In the genomic region with DNA sequence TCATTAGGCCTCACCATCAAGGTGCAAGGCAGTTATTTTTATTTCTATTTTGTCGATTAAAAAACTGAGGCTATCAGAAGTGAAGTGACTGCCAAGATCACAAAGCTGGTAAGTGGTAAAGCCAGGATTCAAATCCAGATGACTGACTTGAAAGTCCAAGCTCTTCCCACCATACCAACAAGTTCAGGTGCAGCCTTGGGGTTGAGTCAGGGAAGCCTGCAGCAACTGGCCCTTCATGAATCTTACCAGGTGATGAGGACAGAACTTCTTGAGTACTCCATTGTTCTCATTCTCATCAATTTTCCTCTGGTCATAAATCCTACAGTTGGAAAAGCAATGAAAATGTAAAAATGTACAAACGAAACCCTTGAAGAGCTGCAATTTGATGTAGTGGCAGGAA, we compare ENCODE assay signal across 35 cellular contexts. TPM values are rescaled to one million over a fixed set of nuclear protein-coding genes. Genes with fewer than 3 reads are reported as not detected.
"Had no signal": no experiment of that assay in that cellular context is flagged by ENCODE, and none has a peak within 500 bp of the region (broad histone marks: within the 10 kb centered on the region; RNA-seq: fewer than 3 reads in every experiment).

No MANE protein-coding gene starts in this region.

- DNase-seq: activated B cell treated with CpG ODN at 0.5 μM for 24 hours; activated CD4-positive, alpha-beta memory T cell treated with anti-CD3 and anti-CD28 coated beads for 36 hours; activated CD4-positive, alpha-beta T cell treated with anti-CD3 and anti-CD28 coated beads for 4 hours; activated CD4-positive, alpha-beta T cell treated with anti-CD3 and anti-CD28 coated beads, Interleukin-2, amount 10 ng/mL, durations not matched to agents 24 days and 14 days; activated CD4-positive, alpha-beta T cell treated with anti-CD3 and anti-CD28 coated beads, Interleukin-2, amount 50 U/mL, for 1 hour; activated CD4-positive, alpha-beta T cell treated with anti-CD3 and anti-CD28 coated beads, Interleukin-2, amount 50 U/mL, for 4 hours; activated CD4-positive, CD25-positive, alpha-beta regulatory T cell treated with anti-CD3 and anti-CD28 coated beads, Interleukin-2, amount 50 U/mL, for 72 hours; activated CD8-positive, alpha-beta memory T cell treated with anti-CD3 and anti-CD28 coated beads, Interleukin-2, amount 50 U/mL, for 4 hours; activated CD8-positive, alpha-beta T cell treated with anti-CD3 and anti-CD28 coated beads for 36 hours; activated effector memory CD4-positive, alpha-beta T cell treated with anti-CD3 and anti-CD28 coated beads, Interleukin-2, amount 50 U/mL, for 16 hours; activated gamma-delta T cell treated with Interleukin-2 at 50 U/mL for 16 hours; activated naive CD4-positive, alpha-beta T cell; activated naive CD4-positive, alpha-beta T cell treated with anti-CD3 and anti-CD28 coated beads for 36 hours; activated naive CD4-positive, alpha-beta T cell treated with anti-CD3 and anti-CD28 coated beads, Interleukin-2, amount 50 U/mL, for 16 hours; activated naive CD8-positive, alpha-beta T cell treated with anti-CD3 and anti-CD28 coated beads for 36 hours; activated T-cell treated with anti-CD3 and anti-CD28 coated beads for 4 hours; activated T-cell treated with anti-CD3 and anti-CD28 coated beads, Interleukin-2, amount 50 U/mL, for 1 hour; activated T-cell treated with anti-CD3 and anti-CD28 coated beads, Interleukin-2, amount 50 U/mL, for 72 hours; amygdala; anterior cingulate cortex; caudate nucleus; SW 1271; T-helper 1 cell; T-helper 2 cell; T-helper 9 cell had no signal

- H3K4me1 Mint-ChIP-seq: activated B cell treated with CpG ODN at 0.5 μM for 24 hours; activated CD4-positive, alpha-beta T cell treated with anti-CD3 and anti-CD28 coated beads, Interleukin-2, amount 10 ng/mL, durations not matched to agents 24 days and 14 days; activated naive CD8-positive, alpha-beta T cell treated with anti-CD3 and anti-CD28 coated beads for 36 hours; activated T-helper 17 cell treated with anti-CD3 and anti-CD28 coated beads, Interleukin-2, amount 50 U/mL, for 72 hours had no signal

- H3K4me3 Mint-ChIP-seq: activated B cell treated with CpG ODN at 0.5 μM for 24 hours; activated CD4-positive, alpha-beta memory T cell treated with anti-CD3 and anti-CD28 coated beads for 36 hours; activated CD4-positive, alpha-beta T cell treated with anti-CD3 and anti-CD28 coated beads, Interleukin-2, amount 10 ng/mL, durations not matched to agents 24 days and 14 days; activated CD8-positive, alpha-beta T cell treated with anti-CD3 and anti-CD28 coated beads for 36 hours; activated naive CD4-positive, alpha-beta T cell treated with anti-CD3 and anti-CD28 coated beads for 36 hours; activated naive CD8-positive, alpha-beta T cell treated with anti-CD3 and anti-CD28 coated beads for 36 hours; activated T-cell treated with anti-CD3 and anti-CD28 coated beads, Interleukin-2, amount 50 U/mL, for 72 hours; activated T-helper 1 cell treated with anti-CD3 and anti-CD28 coated beads, Interleukin-12 subunit alpha, Interleukin-12 subunit beta, Interleukin-2, Interleukin-4 antibody, amounts not matched to agents 30 ng/mL and 10 ng/mL and 1 ng/mL, durations not matched to agents 14 hours and 24 hours and 36 hours; activated T-helper 17 cell treated with anti-CD3 and anti-CD28 coated beads, Interleukin-2, amount 50 U/mL, for 72 hours; brain; T-helper 1 cell treated with Interleukin-12 subunit alpha and Interleukin-12 subunit beta and Interleukin-4 antibody, amounts not matched to agents 30 μg/mL and 1 μg/mL, for 36 hours; T-helper 2 cell treated with Interferon-gamma antibody and Interleukin-4, amounts not matched to agents 5 μg/mL and 100 μg/mL, for 36 hours had no signal

- H3K4me1 ChIP-seq: ascending aorta had no signal

- H3K27me3 Mint-ChIP-seq: activated B cell treated with CpG ODN at 0.5 μM for 24 hours; activated CD4-positive, alpha-beta memory T cell treated with anti-CD3 and anti-CD28 coated beads for 36 hours; activated CD4-positive, alpha-beta T cell treated with anti-CD3 and anti-CD28 coated beads, Interleukin-2, amount 10 ng/mL, durations not matched to agents 24 days and 14 days; activated CD8-positive, alpha-beta T cell treated with anti-CD3 and anti-CD28 coated beads for 36 hours; activated naive CD8-positive, alpha-beta T cell treated with anti-CD3 and anti-CD28 coated beads for 36 hours; activated T-helper 17 cell treated with anti-CD3 and anti-CD28 coated beads, Interleukin-2, amount 50 U/mL, for 72 hours; brain had no signal

- H3K27me3 ChIP-seq: ascending aorta, cardiac muscle cell had no signal

- H3K4me3 ChIP-seq: ascending aorta, cardiac muscle cell had no signal

- H3K9me3 Mint-ChIP-seq: activated B cell treated with CpG ODN at 0.5 μM for 24 hours; activated CD4-positive, alpha-beta memory T cell treated with anti-CD3 and anti-CD28 coated beads for 36 hours; activated CD4-positive, alpha-beta T cell treated with anti-CD3 and anti-CD28 coated beads, Interleukin-2, amount 10 ng/mL, durations not matched to agents 24 days and 14 days; activated CD8-positive, alpha-beta T cell treated with anti-CD3 and anti-CD28 coated beads for 36 hours; activated naive CD4-positive, alpha-beta T cell treated with anti-CD3 and anti-CD28 coated beads for 36 hours; activated naive CD4-positive, alpha-beta T cell treated with anti-CD3 and anti-CD28 coated beads, Interleukin-2, amount 50 U/mL, for 72 hours; activated naive CD8-positive, alpha-beta T cell treated with anti-CD3 and anti-CD28 coated beads for 36 hours; activated T-cell treated with anti-CD3 and anti-CD28 coated beads, Interleukin-2, amount 50 U/mL, for 72 hours; activated T-helper 1 cell treated with anti-CD3 and anti-CD28 coated beads, Interleukin-12 subunit alpha, Interleukin-12 subunit beta, Interleukin-2, Interleukin-4 antibody, amounts not matched to agents 30 ng/mL and 10 ng/mL and 1 ng/mL, durations not matched to agents 14 hours and 24 hours and 36 hours; activated T-helper 17 cell treated with anti-CD3 and anti-CD28 coated beads, Interleukin-2, amount 50 U/mL, for 72 hours; brain; T-helper 1 cell treated with Interleukin-12 subunit alpha and Interleukin-12 subunit beta and Interleukin-4 antibody, amounts not matched to agents 30 μg/mL and 1 μg/mL, for 36 hours; T-helper 2 cell treated with Interferon-gamma antibody and Interleukin-4, amounts not matched to agents 5 μg/mL and 100 μg/mL, for 36 hours had no signal

- H3K27ac ChIP-seq: ascending aorta, cardiac muscle cell, VCaP had no signal

- H3K9me3 ChIP-seq: ascending aorta had no signal

- ATAC-seq: activated CD8-positive, alpha-beta T cell treated with anti-CD3 and anti-CD28 coated beads for 36 hours; activated naive CD4-positive, alpha-beta T cell treated with anti-CD3 and anti-CD28 coated beads, Interleukin-2, amount 50 U/mL, for 72 hours; activated T-cell treated with anti-CD3 and anti-CD28 coated beads, Interleukin-2, amount 50 U/mL, for 72 hours; activated T-helper 17 cell treated with anti-CD3 and anti-CD28 coated beads, Interleukin-2, amount 50 U/mL, for 72 hours had no signal

- H3K27ac Mint-ChIP-seq: activated B cell treated with CpG ODN at 0.5 μM for 24 hours; activated CD4-positive, alpha-beta memory T cell treated with anti-CD3 and anti-CD28 coated beads for 36 hours; activated CD4-positive, alpha-beta T cell treated with anti-CD3 and anti-CD28 coated beads, Interleukin-2, amount 10 ng/mL, durations not matched to agents 24 days and 14 days; activated CD8-positive, alpha-beta T cell treated with anti-CD3 and anti-CD28 coated beads for 36 hours; activated naive CD4-positive, alpha-beta T cell treated with anti-CD3 and anti-CD28 coated beads for 36 hours; activated naive CD8-positive, alpha-beta T cell treated with anti-CD3 and anti-CD28 coated beads for 36 hours; activated T-helper 1 cell treated with anti-CD3 and anti-CD28 coated beads, Interleukin-12 subunit alpha, Interleukin-12 subunit beta, Interleukin-2, Interleukin-4 antibody, amounts not matched to agents 30 ng/mL and 10 ng/mL and 1 ng/mL, durations not matched to agents 14 hours and 24 hours and 36 hours; activated T-helper 17 cell treated with anti-CD3 and anti-CD28 coated beads, Interleukin-2, amount 50 U/mL, for 72 hours; T-helper 1 cell treated with Interleukin-12 subunit alpha and Interleukin-12 subunit beta and Interleukin-4 antibody, amounts not matched to agents 30 μg/mL and 1 μg/mL, for 36 hours; T-helper 2 cell treated with Interferon-gamma antibody and Interleukin-4, amounts not matched to agents 5 μg/mL and 100 μg/mL, for 36 hours had no signal

RNA-seq across cellular contexts. Expression of a gene that starts 35.0 kb away (rescaled TPM):
- total RNA-seq: activated B cell treated with CpG ODN at 0.5 μM for 24 hours; activated CD4-positive, alpha-beta memory T cell treated with anti-CD3 and anti-CD28 coated beads for 36 hours; activated CD4-positive, alpha-beta T cell treated with anti-CD3 and anti-CD28 coated beads, Interleukin-2, amount 10 ng/mL, durations not matched to agents 24 days and 14 days; activated CD8-positive, alpha-beta memory T cell treated with anti-CD3 and anti-CD28 coated beads for 36 hours; activated CD8-positive, alpha-beta T cell treated with anti-CD3 and anti-CD28 coated beads for 36 hours; activated naive CD4-positive, alpha-beta T cell treated with anti-CD3 and anti-CD28 coated beads for 36 hours; activated naive CD4-positive, alpha-beta T cell treated with anti-CD3 and anti-CD28 coated beads, Interleukin-2, amount 50 U/mL, for 72 hours; activated naive CD8-positive, alpha-beta T cell treated with anti-CD3 and anti-CD28 coated beads for 36 hours; activated T-cell treated with anti-CD3 and anti-CD28 coated beads, Interleukin-2, amount 50 U/mL, for 72 hours; activated T-helper 1 cell treated with anti-CD3 and anti-CD28 coated beads, Interleukin-12 subunit alpha, Interleukin-12 subunit beta, Interleukin-2, Interleukin-4 antibody, amounts not matched to agents 30 ng/mL and 10 ng/mL and 1 ng/mL, durations not matched to agents 14 hours and 24 hours and 36 hours; activated T-helper 17 cell treated with anti-CD3 and anti-CD28 coated beads, Interleukin-2, amount 50 U/mL, for 72 hours; ascending aorta had no signal
